ENCODE assay signal across 23 cellular contexts in genomic region chr1:33966346-33967141, GRCh38.
DNase-seq lines count a peak whose midpoint lies in the region; ATAC-seq lines count a peak whose summit lies in the region.
"Had no signal": no experiment of that assay in that cellular context is flagged by ENCODE, and none has a peak within 500 bp of the region (broad histone marks: within the 10 kb centered on the region; RNA-seq: fewer than 3 reads in every experiment).

No MANE protein-coding gene starts in this region.

- DNase-seq in NCI-H1417 (lab: John Stamatoyannopoulos, UW) (peak in 2 of 3 experiments; percentile 13 to 70), NCI-H1417 treated with DMSO at 0.1 percent for 48 hours (lab: John Stamatoyannopoulos, UW) (no peak), MG63 (peak; percentile 74), SJCRH30 (peak; percentile 15 to 17), myocyte (ENCODE audit: low read depth) (peak; percentile 1), medulla oblongata (ENCODE audit: extremely low spot score) (no peak)
- DNase-seq: activated CD4-positive, alpha-beta T cell treated with anti-CD3 and anti-CD28 coated beads for 1 hour; activated CD8-positive, alpha-beta memory T cell treated with anti-CD3 and anti-CD28 coated beads, Interleukin-2, amount 10 ng/mL, durations not matched to agents 7 days and 5 days; activated gamma-delta T cell; aorta; CD8-positive, alpha-beta memory T cell; colonic mucosa; glutamatergic neuron; immature natural killer cell; Karpas-422; NCI-H2029; NCI-H524 treated with DMSO at 0.1 percent for 48 hours; stomach; uterus had no signal

- H3K4me1 ChIP-seq in SJCRH30, result no peaks in the 10 kb centered on the region
- H3K4me1 ChIP-seq: A549, colonic mucosa, uterus had no signal

- ATAC-seq in GM19351 (IDR thresholded peaks at IDR 0.05; ENCODE audit: unreplicated experiment) (no peak), HG02938 (IDR thresholded peaks at IDR 0.05; ENCODE audit: unreplicated experiment) (no peak)
- ATAC-seq: A549; activated CD8-positive, alpha-beta memory T cell treated with anti-CD3 and anti-CD28 coated beads, Interleukin-2, amount 10 ng/mL, durations not matched to agents 7 days and 5 days had no signal

- H3K9me3 ChIP-seq in MG63 (no peaks in the 10 kb centered on the region), SJCRH30 (replicated peaks) (no peaks in the 10 kb centered on the region)
- H3K9me3 ChIP-seq: A549, colonic mucosa, stomach, uterus had no signal

- no peaks in the 10 kb centered on the region for H3K36me3 ChIP-seq in MG63
- H3K36me3 ChIP-seq in SJCRH30, result no peaks in the 10 kb centered on the region
- H3K36me3 ChIP-seq: colonic mucosa, stomach, uterus had no signal

- H3K27ac ChIP-seq in SJCRH30, result no peak overlapping the region
- H3K27ac ChIP-seq: A549, colonic mucosa, epithelial cell of prostate, stomach, uterus had no signal

- no peaks in the 10 kb centered on the region for H3K27me3 ChIP-seq in MG63
- peaks cover 3% of the 10 kb centered on the region; the same call in 1 of the 2 replicates for H3K27me3 ChIP-seq in SJCRH30
- H3K27me3 ChIP-seq: colonic mucosa, stomach, uterus had no signal

- H3K4me3 ChIP-seq in MG63 (no peak overlapping the region), SJCRH30 (no peak overlapping the region)
- H3K4me3 ChIP-seq: A549, colonic mucosa, stomach, uterus had no signal

Comparison
In these comparisons a context has a peak if more than half of its experiments do, and no peak if none do; other contexts are left out.
1. DNase-seq: peak in NCI-H1417 (2 of 3), MG63 (single experiment), SJCRH30 (2 of 2) and myocyte (single experiment); none in NCI-H1417 treated with DMSO at 0.1 percent for 48 hours (single experiment) and medulla oblongata (single experiment).